ENCODE assay signal across 10 cellular contexts in the genomic region with DNA sequence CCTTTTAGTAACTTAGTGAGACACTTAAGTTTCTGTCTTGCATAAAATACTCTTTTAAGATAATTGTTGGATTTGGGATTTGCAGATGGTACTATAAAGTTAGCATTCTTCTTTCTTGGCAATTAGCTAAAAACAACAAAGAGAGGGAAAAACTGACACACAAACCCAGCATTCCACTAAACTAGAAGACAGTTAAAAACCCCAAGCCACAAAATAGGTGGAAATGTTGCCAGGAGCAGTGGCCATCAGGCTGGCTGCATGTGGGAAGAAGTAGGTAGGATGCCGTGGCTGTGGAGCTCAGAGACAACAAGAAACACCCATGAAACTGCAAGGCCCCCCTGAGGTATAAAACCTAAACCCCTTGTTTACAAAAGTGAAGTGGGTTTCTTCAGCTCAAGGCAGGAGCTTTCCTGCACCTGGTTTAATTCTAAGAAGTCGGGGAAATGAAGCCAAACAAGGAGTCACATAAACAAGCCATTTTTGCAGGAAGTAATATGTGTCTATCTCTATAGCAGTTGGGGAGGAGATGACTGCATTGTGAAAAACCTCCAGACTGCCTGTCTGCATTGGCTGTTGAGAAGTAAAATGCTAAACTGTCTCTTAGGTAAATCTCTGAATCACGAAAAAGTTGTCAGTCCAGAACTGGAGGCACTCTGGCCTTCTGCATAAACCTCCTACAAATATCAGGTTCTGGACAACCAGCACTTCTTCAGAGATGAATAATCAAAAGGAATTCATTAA. TPM values are rescaled to one million over a fixed set of nuclear protein-coding genes. Genes with fewer than 3 reads are reported as not detected.
A peak's percentile ranks its signal among the peaks of the same experiment; 100 is the strongest.
DNase-seq lines count a peak whose midpoint lies in the region; ATAC-seq and TF ChIP-seq lines count a peak whose summit lies in the region.
"Had no signal": no experiment of that assay in that cellular context is flagged by ENCODE, and none has a peak within 500 bp of the region (broad histone marks: within the 10 kb centered on the region; RNA-seq: fewer than 3 reads in every experiment).

No MANE protein-coding gene starts in this region.

- no peak for DNase-seq in activated CD4-positive, alpha-beta T cell treated with anti-CD3 and anti-CD28 coated beads, Interleukin-2, amount 10 ng/mL, durations not matched to agents 7 days and 5 days
- DNase-seq in activated CD4-positive, alpha-beta T cell treated with anti-CD3 and anti-CD28 coated beads for 1 hour, result no peak
- no peak for DNase-seq in RWPE2 (ENCODE audit: low spot score)
- DNase-seq in dermis blood vessel endothelial cell, result peak; percentile 32
- DNase-seq in osteocyte (ENCODE audit: extremely low spot score, unreplicated experiment), result no peak
- DNase-seq in anterior cingulate cortex (lab: John Stamatoyannopoulos, UW), result no peak

- H3K4me3 Mint-ChIP-seq in activated CD4-positive, alpha-beta T cell treated with anti-CD3 and anti-CD28 coated beads, Interleukin-2, amount 10 ng/mL, durations not matched to agents 7 days and 5 days, result peak overlapping the region; percentile 40
- no peak overlapping the region for H3K4me3 Mint-ChIP-seq in osteocyte (ENCODE audit: unreplicated experiment)

- no peak for TF ChIP-seq CTCF in RWPE2 (IDR thresholded peaks at IDR 0.05; ENCODE audit: poor library complexity, severe bottlenecking)
- TF ChIP-seq CTCF in osteocyte (IDR thresholded peaks at IDR 0.05), result no peak

- CTCF ChIA-PET in activated CD4-positive, alpha-beta T cell treated with anti-CD3 and anti-CD28 coated beads, Interleukin-2, amount 10 ng/mL, durations not matched to agents 7 days and 5 days (lab: Charles Lee), result interaction anchor here (0.6 kb wide), 1 partner anchor 16 kb away, joined by 3 read pairs; no protein-coding TSS in a partner anchor

- peak overlapping the region; percentile 83 for H3K27ac Mint-ChIP-seq in activated CD4-positive, alpha-beta T cell treated with anti-CD3 and anti-CD28 coated beads, Interleukin-2, amount 10 ng/mL, durations not matched to agents 7 days and 5 days
- peak overlapping the region; percentile 69 for H3K27ac Mint-ChIP-seq in osteocyte (ENCODE audit: unreplicated experiment)

- no peak overlapping the region for H3K4me3 ChIP-seq in RWPE2 (ENCODE audit: severe bottlenecking)

- no peaks in the 10 kb centered on the region for H3K27me3 Mint-ChIP-seq in activated CD4-positive, alpha-beta T cell treated with anti-CD3 and anti-CD28 coated beads, Interleukin-2, amount 10 ng/mL, durations not matched to agents 7 days and 5 days
- no peaks in the 10 kb centered on the region for H3K27me3 Mint-ChIP-seq in osteocyte (ENCODE audit: unreplicated experiment)

- H3K36me3 Mint-ChIP-seq in activated CD4-positive, alpha-beta T cell treated with anti-CD3 and anti-CD28 coated beads, Interleukin-2, amount 10 ng/mL, durations not matched to agents 7 days and 5 days (ENCODE audit: low read depth), result peaks cover 62% of the 10 kb centered on the region
- peaks cover 42% of the 10 kb centered on the region for H3K36me3 Mint-ChIP-seq in osteocyte (ENCODE audit: unreplicated experiment)

- H3K4me1 ChIP-seq in RWPE2 (ENCODE audit: insufficient read depth, poor library complexity, severe bottlenecking), result peaks cover 9% of the 10 kb centered on the region
- H3K4me1 ChIP-seq: parathyroid adenoma had no signal

- H3K4me1 Mint-ChIP-seq in activated CD4-positive, alpha-beta T cell treated with anti-CD3 and anti-CD28 coated beads, Interleukin-2, amount 10 ng/mL, durations not matched to agents 7 days and 5 days, result peaks cover 45% of the 10 kb centered on the region
- H3K4me1 Mint-ChIP-seq in osteocyte (ENCODE audit: unreplicated experiment), result peaks cover 33% of the 10 kb centered on the region

- no peaks in the 10 kb centered on the region for H3K27me3 ChIP-seq in RWPE2 (ENCODE audit: insufficient read depth, poor library complexity, severe bottlenecking)

- no peaks in the 10 kb centered on the region for H3K9me3 Mint-ChIP-seq in activated CD4-positive, alpha-beta T cell treated with anti-CD3 and anti-CD28 coated beads, Interleukin-2, amount 10 ng/mL, durations not matched to agents 7 days and 5 days
- H3K9me3 Mint-ChIP-seq in osteocyte (ENCODE audit: unreplicated experiment), result no peaks in the 10 kb centered on the region

- ATAC-seq in RWPE2 (ENCODE audit: low read depth) (peak; percentile 74), HG03135 (IDR thresholded peaks at IDR 0.05; ENCODE audit: unreplicated experiment) (no peak), HG02763 (IDR thresholded peaks at IDR 0.05; ENCODE audit: unreplicated experiment) (no peak)
- ATAC-seq: Right ventricle myocardium inferior had no signal

- H3K27ac ChIP-seq in RWPE2 (ENCODE audit: poor library complexity, severe bottlenecking), result peak overlapping the region; percentile 27
- H3K27ac ChIP-seq: parathyroid adenoma had no signal

- H3K36me3 ChIP-seq in RWPE2 (ENCODE audit: low read depth), result peaks cover 68% of the 10 kb centered on the region

- POLR2A ChIA-PET in activated CD4-positive, alpha-beta T cell treated with anti-CD3 and anti-CD28 coated beads, Interleukin-2, amount 10 ng/mL, durations not matched to agents 7 days and 5 days (lab: Charles Lee), result no interaction called here

- no peaks in the 10 kb centered on the region for H3K9me3 ChIP-seq in RWPE2 (ENCODE audit: severe bottlenecking)

RNA-seq across cellular contexts. Expression of gene RAB18, which starts 9.5 kb away (rescaled TPM):
- total RNA-seq in activated CD4-positive, alpha-beta T cell treated with anti-CD3 and anti-CD28 coated beads, Interleukin-2, amount 10 ng/mL, durations not matched to agents 7 days and 5 days, result 10 to 100 TPM; 62.5 to 68.2 TPM
- 44.4 and 64.3 TPM in 2 replicates for total RNA-seq in dermis blood vessel endothelial cell
- total RNA-seq in osteocyte, result 139 and 142 TPM in 2 replicates
